1 cellular context compared by ENCODE assay signal in the genomic region with DNA sequence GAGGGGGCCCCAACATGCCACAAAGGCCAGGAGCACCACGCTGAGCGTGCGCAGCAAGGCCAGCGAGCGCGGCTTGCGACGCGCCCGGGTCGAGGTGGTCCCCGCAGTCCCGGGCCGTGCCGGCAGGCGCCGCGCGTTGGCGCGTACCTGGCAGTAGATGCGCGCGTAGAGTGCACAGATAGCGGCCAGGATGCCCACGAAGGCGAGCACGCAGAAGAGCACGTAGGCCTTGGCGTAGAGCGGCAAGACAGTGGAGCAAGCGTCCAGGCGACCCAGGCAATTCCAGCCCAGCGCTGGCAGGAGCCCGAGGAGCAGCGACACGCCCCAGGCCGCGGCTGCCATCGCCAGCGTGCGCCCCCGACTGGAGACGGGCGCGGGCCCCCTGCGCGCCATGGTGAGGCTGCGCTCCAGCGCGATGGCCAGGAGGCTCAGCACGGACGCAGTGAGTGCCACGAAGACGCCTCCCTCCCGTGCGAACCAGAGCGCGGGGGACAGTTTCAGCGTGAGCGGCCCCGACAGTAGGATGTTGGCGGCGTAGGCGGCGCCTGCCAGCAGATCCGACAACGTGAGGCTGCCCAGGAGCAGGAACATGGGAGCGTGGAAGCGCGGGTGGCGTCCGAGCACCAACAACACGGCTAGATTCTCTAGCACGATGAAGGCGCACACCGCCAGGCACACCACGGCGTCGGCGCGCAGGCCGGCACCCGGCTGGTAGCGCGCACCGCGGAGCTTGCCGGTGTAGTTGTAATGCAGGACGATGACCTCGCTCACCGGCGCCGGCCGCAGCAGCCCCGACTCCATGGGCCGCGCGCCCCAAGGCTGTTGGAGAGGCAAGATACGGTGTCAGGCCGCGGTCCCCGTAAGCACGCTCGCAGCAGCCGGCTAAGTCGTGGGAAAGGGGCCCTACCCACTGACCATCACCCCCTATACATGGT.
TF ChIP-seq lines count a peak whose summit lies in the region.

No MANE protein-coding gene starts in this region.

TF ChIP-seq in WTC11, 78 proteins besides CTCF, POLR2A, EP300 and RAD21 (continued from another document and continues in another):
- TF ChIP-seq, protein P1, sequence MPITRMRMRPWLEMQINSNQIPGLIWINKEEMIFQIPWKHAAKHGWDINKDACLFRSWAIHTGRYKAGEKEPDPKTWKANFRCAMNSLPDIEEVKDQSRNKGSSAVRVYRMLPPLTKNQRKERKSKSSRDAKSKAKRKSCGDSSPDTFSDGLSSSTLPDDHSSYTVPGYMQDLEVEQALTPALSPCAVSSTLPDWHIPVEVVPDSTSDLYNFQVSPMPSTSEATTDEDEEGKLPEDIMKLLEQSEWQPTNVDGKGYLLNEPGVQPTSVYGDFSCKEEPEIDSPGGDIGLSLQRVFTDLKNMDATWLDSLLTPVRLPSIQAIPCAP (CRISPR knock-in tag; IDR thresholded peaks at IDR 0.05), result no peak
- TF ChIP-seq, protein P2, sequence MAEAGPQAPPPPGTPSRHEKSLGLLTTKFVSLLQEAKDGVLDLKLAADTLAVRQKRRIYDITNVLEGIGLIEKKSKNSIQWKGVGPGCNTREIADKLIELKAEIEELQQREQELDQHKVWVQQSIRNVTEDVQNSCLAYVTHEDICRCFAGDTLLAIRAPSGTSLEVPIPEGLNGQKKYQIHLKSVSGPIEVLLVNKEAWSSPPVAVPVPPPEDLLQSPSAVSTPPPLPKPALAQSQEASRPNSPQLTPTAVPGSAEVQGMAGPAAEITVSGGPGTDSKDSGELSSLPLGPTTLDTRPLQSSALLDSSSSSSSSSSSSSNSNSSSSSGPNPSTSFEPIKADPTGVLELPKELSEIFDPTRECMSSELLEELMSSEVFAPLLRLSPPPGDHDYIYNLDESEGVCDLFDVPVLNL (CRISPR knock-in tag; IDR thresholded peaks at IDR 0.05; ENCODE audit: borderline replicate concordance, low read depth), result 0 out of 2 replicates have a peak, but pooled peaks have one; percentile 79
- TF ChIP-seq EMX1 (CRISPR knock-in tag; IDR thresholded peaks at IDR 0.05) (no peak), FOXK1 (CRISPR knock-in tag; IDR thresholded peaks at IDR 0.05) (no peak; the same call in 1 of the 2 replicates), ZNF423 (CRISPR knock-in tag; IDR thresholded peaks at IDR 0.05) (no peak), HMGA2 (CRISPR knock-in tag; IDR thresholded peaks at IDR 0.05) (no peak), TP53 (CRISPR knock-in tag; IDR thresholded peaks at IDR 0.05) (peak; percentile 77; the same call in 1 of the 2 replicates), TCF7 (CRISPR knock-in tag; IDR thresholded peaks at IDR 0.05; ENCODE audit: low read depth) (no peak), JUN (CRISPR knock-in tag; IDR thresholded peaks at IDR 0.05) (no peak; the same call in 1 of the 2 replicates), FOXJ3 (CRISPR knock-in tag; IDR thresholded peaks at IDR 0.05; ENCODE audit: borderline replicate concordance) (no peak), ELF4 (CRISPR knock-in tag; IDR thresholded peaks at IDR 0.05; ENCODE audit: low read depth) (no peak), ZNF121 (CRISPR knock-in tag; IDR thresholded peaks at IDR 0.05) (peak; percentile 66; the same call in 1 of the 2 replicates), SMAD3 (CRISPR knock-in tag; IDR thresholded peaks at IDR 0.05; ENCODE audit: borderline replicate concordance) (no peak), GABPB1 (CRISPR knock-in tag; IDR thresholded peaks at IDR 0.05) (no peak), MYBL2 (CRISPR knock-in tag; IDR thresholded peaks at IDR 0.05) (peak; percentile 68), GRHL2 (CRISPR knock-in tag; IDR thresholded peaks at IDR 0.05; ENCODE audit: insufficient replicate concordance, severe bottlenecking) (no peak), JAZF1 (CRISPR knock-in tag; IDR thresholded peaks at IDR 0.05) (no peak), ZNF263 (CRISPR knock-in tag; IDR thresholded peaks at IDR 0.05; ENCODE audit: low read depth) (no peak), NR3C1 (CRISPR knock-in tag; conservative IDR thresholded peaks at IDR 0.05; ENCODE audit: low read depth) (0 out of 2 replicates have a peak, but pooled peaks have one; percentile 33), NFE2L1 (CRISPR knock-in tag; IDR thresholded peaks at IDR 0.05) (peak; percentile 63; the same call in 1 of the 2 replicates), ZNF138 (CRISPR knock-in tag; conservative IDR thresholded peaks at IDR 0.05) (0 out of 2 replicates have a peak, but pooled peaks have one; percentile 49), ZBTB21 (CRISPR knock-in tag; IDR thresholded peaks at IDR 0.05; ENCODE audit: borderline replicate concordance) (0 out of 2 replicates have a peak, but pooled peaks have one; percentile 44), ZNF232 (CRISPR knock-in tag; IDR thresholded peaks at IDR 0.05) (0 out of 2 replicates have a peak, but pooled peaks have one; percentile 21)
- TF ChIP-seq, protein P3, sequence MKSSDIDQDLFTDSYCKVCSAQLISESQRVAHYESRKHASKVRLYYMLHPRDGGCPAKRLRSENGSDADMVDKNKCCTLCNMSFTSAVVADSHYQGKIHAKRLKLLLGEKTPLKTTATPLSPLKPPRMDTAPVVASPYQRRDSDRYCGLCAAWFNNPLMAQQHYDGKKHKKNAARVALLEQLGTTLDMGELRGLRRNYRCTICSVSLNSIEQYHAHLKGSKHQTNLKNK (CRISPR knock-in tag; IDR thresholded peaks at IDR 0.05), result no peak
- TF ChIP-seq, protein P4, sequence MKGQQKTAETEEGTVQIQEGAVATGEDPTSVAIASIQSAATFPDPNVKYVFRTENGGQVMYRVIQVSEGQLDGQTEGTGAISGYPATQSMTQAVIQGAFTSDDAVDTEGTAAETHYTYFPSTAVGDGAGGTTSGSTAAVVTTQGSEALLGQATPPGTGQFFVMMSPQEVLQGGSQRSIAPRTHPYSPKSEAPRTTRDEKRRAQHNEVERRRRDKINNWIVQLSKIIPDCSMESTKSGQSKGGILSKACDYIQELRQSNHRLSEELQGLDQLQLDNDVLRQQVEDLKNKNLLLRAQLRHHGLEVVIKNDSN (CRISPR knock-in tag; IDR thresholded peaks at IDR 0.05), result 0 out of 2 replicates have a peak, but pooled peaks have one; percentile 19
- TF ChIP-seq, protein P5, sequence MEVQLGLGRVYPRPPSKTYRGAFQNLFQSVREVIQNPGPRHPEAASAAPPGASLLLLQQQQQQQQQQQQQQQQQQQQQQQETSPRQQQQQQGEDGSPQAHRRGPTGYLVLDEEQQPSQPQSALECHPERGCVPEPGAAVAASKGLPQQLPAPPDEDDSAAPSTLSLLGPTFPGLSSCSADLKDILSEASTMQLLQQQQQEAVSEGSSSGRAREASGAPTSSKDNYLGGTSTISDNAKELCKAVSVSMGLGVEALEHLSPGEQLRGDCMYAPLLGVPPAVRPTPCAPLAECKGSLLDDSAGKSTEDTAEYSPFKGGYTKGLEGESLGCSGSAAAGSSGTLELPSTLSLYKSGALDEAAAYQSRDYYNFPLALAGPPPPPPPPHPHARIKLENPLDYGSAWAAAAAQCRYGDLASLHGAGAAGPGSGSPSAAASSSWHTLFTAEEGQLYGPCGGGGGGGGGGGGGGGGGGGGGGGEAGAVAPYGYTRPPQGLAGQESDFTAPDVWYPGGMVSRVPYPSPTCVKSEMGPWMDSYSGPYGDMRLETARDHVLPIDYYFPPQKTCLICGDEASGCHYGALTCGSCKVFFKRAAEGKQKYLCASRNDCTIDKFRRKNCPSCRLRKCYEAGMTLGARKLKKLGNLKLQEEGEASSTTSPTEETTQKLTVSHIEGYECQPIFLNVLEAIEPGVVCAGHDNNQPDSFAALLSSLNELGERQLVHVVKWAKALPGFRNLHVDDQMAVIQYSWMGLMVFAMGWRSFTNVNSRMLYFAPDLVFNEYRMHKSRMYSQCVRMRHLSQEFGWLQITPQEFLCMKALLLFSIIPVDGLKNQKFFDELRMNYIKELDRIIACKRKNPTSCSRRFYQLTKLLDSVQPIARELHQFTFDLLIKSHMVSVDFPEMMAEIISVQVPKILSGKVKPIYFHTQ (CRISPR knock-in tag; IDR thresholded peaks at IDR 0.05), result no peak
- TF ChIP-seq, protein P6, sequence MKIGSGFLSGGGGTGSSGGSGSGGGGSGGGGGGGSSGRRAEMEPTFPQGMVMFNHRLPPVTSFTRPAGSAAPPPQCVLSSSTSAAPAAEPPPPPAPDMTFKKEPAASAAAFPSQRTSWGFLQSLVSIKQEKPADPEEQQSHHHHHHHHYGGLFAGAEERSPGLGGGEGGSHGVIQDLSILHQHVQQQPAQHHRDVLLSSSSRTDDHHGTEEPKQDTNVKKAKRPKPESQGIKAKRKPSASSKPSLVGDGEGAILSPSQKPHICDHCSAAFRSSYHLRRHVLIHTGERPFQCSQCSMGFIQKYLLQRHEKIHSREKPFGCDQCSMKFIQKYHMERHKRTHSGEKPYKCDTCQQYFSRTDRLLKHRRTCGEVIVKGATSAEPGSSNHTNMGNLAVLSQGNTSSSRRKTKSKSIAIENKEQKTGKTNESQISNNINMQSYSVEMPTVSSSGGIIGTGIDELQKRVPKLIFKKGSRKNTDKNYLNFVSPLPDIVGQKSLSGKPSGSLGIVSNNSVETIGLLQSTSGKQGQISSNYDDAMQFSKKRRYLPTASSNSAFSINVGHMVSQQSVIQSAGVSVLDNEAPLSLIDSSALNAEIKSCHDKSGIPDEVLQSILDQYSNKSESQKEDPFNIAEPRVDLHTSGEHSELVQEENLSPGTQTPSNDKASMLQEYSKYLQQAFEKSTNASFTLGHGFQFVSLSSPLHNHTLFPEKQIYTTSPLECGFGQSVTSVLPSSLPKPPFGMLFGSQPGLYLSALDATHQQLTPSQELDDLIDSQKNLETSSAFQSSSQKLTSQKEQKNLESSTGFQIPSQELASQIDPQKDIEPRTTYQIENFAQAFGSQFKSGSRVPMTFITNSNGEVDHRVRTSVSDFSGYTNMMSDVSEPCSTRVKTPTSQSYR (CRISPR knock-in tag; IDR thresholded peaks at IDR 0.05), result no peak
- TF ChIP-seq, protein P7, sequence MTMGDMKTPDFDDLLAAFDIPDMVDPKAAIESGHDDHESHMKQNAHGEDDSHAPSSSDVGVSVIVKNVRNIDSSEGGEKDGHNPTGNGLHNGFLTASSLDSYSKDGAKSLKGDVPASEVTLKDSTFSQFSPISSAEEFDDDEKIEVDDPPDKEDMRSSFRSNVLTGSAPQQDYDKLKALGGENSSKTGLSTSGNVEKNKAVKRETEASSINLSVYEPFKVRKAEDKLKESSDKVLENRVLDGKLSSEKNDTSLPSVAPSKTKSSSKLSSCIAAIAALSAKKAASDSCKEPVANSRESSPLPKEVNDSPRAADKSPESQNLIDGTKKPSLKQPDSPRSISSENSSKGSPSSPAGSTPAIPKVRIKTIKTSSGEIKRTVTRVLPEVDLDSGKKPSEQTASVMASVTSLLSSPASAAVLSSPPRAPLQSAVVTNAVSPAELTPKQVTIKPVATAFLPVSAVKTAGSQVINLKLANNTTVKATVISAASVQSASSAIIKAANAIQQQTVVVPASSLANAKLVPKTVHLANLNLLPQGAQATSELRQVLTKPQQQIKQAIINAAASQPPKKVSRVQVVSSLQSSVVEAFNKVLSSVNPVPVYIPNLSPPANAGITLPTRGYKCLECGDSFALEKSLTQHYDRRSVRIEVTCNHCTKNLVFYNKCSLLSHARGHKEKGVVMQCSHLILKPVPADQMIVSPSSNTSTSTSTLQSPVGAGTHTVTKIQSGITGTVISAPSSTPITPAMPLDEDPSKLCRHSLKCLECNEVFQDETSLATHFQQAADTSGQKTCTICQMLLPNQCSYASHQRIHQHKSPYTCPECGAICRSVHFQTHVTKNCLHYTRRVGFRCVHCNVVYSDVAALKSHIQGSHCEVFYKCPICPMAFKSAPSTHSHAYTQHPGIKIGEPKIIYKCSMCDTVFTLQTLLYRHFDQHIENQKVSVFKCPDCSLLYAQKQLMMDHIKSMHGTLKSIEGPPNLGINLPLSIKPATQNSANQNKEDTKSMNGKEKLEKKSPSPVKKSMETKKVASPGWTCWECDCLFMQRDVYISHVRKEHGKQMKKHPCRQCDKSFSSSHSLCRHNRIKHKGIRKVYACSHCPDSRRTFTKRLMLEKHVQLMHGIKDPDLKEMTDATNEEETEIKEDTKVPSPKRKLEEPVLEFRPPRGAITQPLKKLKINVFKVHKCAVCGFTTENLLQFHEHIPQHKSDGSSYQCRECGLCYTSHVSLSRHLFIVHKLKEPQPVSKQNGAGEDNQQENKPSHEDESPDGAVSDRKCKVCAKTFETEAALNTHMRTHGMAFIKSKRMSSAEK (CRISPR knock-in tag; IDR thresholded peaks at IDR 0.05; ENCODE audit: borderline replicate concordance), result no peak
- TF ChIP-seq, protein P8, sequence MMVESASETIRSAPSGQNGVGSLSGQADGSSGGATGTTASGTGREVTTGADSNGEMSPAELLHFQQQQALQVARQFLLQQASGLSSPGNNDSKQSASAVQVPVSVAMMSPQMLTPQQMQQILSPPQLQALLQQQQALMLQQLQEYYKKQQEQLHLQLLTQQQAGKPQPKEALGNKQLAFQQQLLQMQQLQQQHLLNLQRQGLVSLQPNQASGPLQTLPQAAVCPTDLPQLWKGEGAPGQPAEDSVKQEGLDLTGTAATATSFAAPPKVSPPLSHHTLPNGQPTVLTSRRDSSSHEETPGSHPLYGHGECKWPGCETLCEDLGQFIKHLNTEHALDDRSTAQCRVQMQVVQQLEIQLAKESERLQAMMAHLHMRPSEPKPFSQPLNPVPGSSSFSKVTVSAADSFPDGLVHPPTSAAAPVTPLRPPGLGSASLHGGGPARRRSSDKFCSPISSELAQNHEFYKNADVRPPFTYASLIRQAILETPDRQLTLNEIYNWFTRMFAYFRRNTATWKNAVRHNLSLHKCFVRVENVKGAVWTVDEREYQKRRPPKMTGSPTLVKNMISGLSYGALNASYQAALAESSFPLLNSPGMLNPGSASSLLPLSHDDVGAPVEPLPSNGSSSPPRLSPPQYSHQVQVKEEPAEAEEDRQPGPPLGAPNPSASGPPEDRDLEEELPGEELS (CRISPR knock-in tag; IDR thresholded peaks at IDR 0.05), result 0 out of 2 replicates have a peak, but pooled peaks have one; percentile 27
- TF ChIP-seq, protein P9, sequence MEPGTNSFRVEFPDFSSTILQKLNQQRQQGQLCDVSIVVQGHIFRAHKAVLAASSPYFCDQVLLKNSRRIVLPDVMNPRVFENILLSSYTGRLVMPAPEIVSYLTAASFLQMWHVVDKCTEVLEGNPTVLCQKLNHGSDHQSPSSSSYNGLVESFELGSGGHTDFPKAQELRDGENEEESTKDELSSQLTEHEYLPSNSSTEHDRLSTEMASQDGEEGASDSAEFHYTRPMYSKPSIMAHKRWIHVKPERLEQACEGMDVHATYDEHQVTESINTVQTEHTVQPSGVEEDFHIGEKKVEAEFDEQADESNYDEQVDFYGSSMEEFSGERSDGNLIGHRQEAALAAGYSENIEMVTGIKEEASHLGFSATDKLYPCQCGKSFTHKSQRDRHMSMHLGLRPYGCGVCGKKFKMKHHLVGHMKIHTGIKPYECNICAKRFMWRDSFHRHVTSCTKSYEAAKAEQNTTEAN (CRISPR knock-in tag; IDR thresholded peaks at IDR 0.05), result peak; percentile 21; the same call in 1 of the 2 replicates
- TF ChIP-seq, protein P10, sequence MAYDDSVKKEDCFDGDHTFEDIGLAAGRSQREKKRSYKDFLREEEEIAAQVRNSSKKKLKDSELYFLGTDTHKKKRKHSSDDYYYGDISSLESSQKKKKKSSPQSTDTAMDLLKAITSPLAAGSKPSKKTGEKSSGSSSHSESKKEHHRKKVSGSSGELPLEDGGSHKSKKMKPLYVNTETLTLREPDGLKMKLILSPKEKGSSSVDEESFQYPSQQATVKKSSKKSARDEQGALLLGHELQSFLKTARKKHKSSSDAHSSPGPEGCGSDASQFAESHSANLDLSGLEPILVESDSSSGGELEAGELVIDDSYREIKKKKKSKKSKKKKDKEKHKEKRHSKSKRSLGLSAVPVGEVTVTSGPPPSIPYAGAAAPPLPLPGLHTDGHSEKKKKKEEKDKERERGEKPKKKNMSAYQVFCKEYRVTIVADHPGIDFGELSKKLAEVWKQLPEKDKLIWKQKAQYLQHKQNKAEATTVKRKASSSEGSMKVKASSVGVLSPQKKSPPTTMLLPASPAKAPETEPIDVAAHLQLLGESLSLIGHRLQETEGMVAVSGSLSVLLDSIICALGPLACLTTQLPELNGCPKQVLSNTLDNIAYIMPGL (CRISPR knock-in tag; IDR thresholded peaks at IDR 0.05), result peak; percentile 93; the same call in 1 of the 2 replicates
- TF ChIP-seq, protein P11, sequence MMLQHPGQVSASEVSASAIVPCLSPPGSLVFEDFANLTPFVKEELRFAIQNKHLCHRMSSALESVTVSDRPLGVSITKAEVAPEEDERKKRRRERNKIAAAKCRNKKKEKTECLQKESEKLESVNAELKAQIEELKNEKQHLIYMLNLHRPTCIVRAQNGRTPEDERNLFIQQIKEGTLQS (CRISPR knock-in tag; conservative IDR thresholded peaks at IDR 0.05), result no peak
